ENCODE assay signal across 1 cellular context in genomic region chr14:80074905-80075304, GRCh38.
TF ChIP-seq lines count a peak whose summit lies in the region.

No MANE protein-coding gene starts in this region.

TF ChIP-seq in K562, 482 proteins besides CTCF, POLR2A, EP300 and RAD21 (continued from another document):
- TF ChIP-seq C11orf30 (IDR thresholded peaks at IDR 0.05; ENCODE audit: low read depth) (peak; percentile 37; the same call in 1 of the 2 replicates), ZNF77 (CRISPR knock-in tag; IDR thresholded peaks at IDR 0.05) (no peak), KDM5B (IDR thresholded peaks at IDR 0.05; ENCODE audit: insufficient replicate concordance, low read depth, low read length) (no peak), ZNF316 (IDR thresholded peaks at IDR 0.05) (peak; percentile 54), MAFK (IDR thresholded peaks at IDR 0.05; ENCODE audit: low read length) (peak; percentile 79), GTF2F1 (IDR thresholded peaks at IDR 0.05; ENCODE audit: low read depth, low read length) (no peak), NR4A1 (CRISPR knock-in tag; IDR thresholded peaks at IDR 0.05) (no peak), NR4A1 (tag; IDR thresholded peaks at IDR 0.05) (no peak), CEBPZ (IDR thresholded peaks at IDR 0.05; ENCODE audit: borderline replicate concordance, low read depth, low read length) (no peak), ZFX (CRISPR knock-in tag; IDR thresholded peaks at IDR 0.05) (no peak), GATA2 (CRISPR knock-in tag; IDR thresholded peaks at IDR 0.05) (no peak), PHF8 (IDR thresholded peaks at IDR 0.05; ENCODE audit: borderline replicate concordance, low read length) (no peak), ZNF707 (CRISPR knock-in tag; conservative IDR thresholded peaks at IDR 0.05) (no peak), RBM14 (IDR thresholded peaks at IDR 0.05; ENCODE audit: borderline replicate concordance, insufficient read depth, low read depth, low read length) (no peak), ZNF57 (CRISPR knock-in tag; IDR thresholded peaks at IDR 0.05) (no peak), EP400 (IDR thresholded peaks at IDR 0.05) (no peak), FOXP1 (CRISPR knock-in tag; IDR thresholded peaks at IDR 0.05) (no peak), XRCC3 (IDR thresholded peaks at IDR 0.05) (no peak), ZNF696 (CRISPR knock-in tag; conservative IDR thresholded peaks at IDR 0.05) (no peak), YY1 (IDR thresholded peaks at IDR 0.05; ENCODE audit: borderline replicate concordance in 1 of 3, control insufficient read depth in 1 of 3, extremely low read depth in 1 of 3, insufficient read depth in 3 of 3, insufficient read length in 1 of 3, insufficient replicate concordance in 2 of 3, low read depth in 1 of 3, low read length in 2 of 3) (no peak), ZNF589 (CRISPR knock-in tag; IDR thresholded peaks at IDR 0.05; ENCODE audit: low read depth) (no peak), POLR2B (IDR thresholded peaks at IDR 0.05; ENCODE audit: low read depth, partially characterized antibody) (no peak)
